16 cellular contexts compared by ENCODE assay signal in genomic region chr12:125193376-125193775, GRCh38. TPM values are rescaled to one million over a fixed set of nuclear protein-coding genes. Genes with fewer than 3 reads are reported as not detected.
DNase-seq lines count a peak whose midpoint lies in the region; ATAC-seq, FAIRE-seq and TF ChIP-seq lines count a peak whose summit lies in the region.
"Had no signal": no experiment of that assay in that cellular context is flagged by ENCODE, and none has a peak within 500 bp of the region (broad histone marks: within the 10 kb centered on the region; RNA-seq: fewer than 3 reads in every experiment).

No MANE protein-coding gene starts in this region.

- H3K4me3 ChIP-seq in A549, result no peak overlapping the region
- no peak overlapping the region for H3K4me3 ChIP-seq in SK-N-MC
- peak overlapping the region; percentile 33 for H3K4me3 ChIP-seq in iPS-18a (ENCODE audit: low read length)
- no peak overlapping the region for H3K4me3 ChIP-seq in upper lobe of left lung
- H3K4me3 ChIP-seq: BLaER1 had no signal

- no peak overlapping the region for H3K9ac ChIP-seq in SK-N-MC (ENCODE audit: insufficient read length)
- H3K9ac ChIP-seq in iPS-18a (ENCODE audit: low read length), result no peak overlapping the region
- H3K9ac ChIP-seq: BLaER1 had no signal

- ATAC-seq in A549, result no peak; a peak in 1 of 6 replicates
- ATAC-seq in upper lobe of left lung (ENCODE audit: low FRiP score in 2 of 2), result no peak

- H3K27ac Mint-ChIP-seq in brain, result peak overlapping the region in 4 of 5 experiments; percentile 17 to 95 (median 84)
- H3K27ac Mint-ChIP-seq: CD14-positive monocyte; CD4-positive, alpha-beta memory T cell; H9 had no signal

- WGBS in A549 (ENCODE audit: missing lambda C conversion rate), result 20% methylated on average over 4 of the region's 4 CpGs
- WGBS in upper lobe of left lung, 2 donors, result 63 to 81% methylated on average over 4 of the region's 4 CpGs

- H3K27me3 Mint-ChIP-seq in brain, result peaks cover 74% of the 10 kb centered on the region

- POLR2A ChIA-PET in A549 (lab: Yijun Ruan, JAX), result no interaction called here

- no peak for TF ChIP-seq CTCF in A549 (IDR thresholded peaks at IDR 0.05)
- TF ChIP-seq CTCF in brain (conservative IDR thresholded peaks at IDR 0.05), result no peak
- TF ChIP-seq CTCF in upper lobe of left lung (IDR thresholded peaks at IDR 0.05), result no peak

- H3K36me3 ChIP-seq in SK-N-MC (ENCODE audit: insufficient read depth, low read length), result peaks cover 76% of the 10 kb centered on the region
- H3K36me3 ChIP-seq in iPS-18a (ENCODE audit: control insufficient read depth, low read depth, low read length), result no peaks in the 10 kb centered on the region
- no peaks in the 10 kb centered on the region for H3K36me3 ChIP-seq in upper lobe of left lung
- H3K36me3 ChIP-seq: BLaER1 had no signal

- no peak for TF ChIP-seq EP300 in A549 (IDR thresholded peaks at IDR 0.05)
- TF ChIP-seq EP300 in upper lobe of left lung (IDR thresholded peaks at IDR 0.05), result no peak

- TF ChIP-seq POLR2A in A549 (IDR thresholded peaks at IDR 0.05; ENCODE audit: low read length) (no peak), upper lobe of left lung (IDR thresholded peaks at IDR 0.05) (no peak)

- no peak for TF ChIP-seq RAD21 in A549 (conservative IDR thresholded peaks at IDR 0.05 in 1 of 2, IDR thresholded peaks at IDR 0.05 in 1 of 2)

- H3K9me3 Mint-ChIP-seq in brain, result peaks cover 0 to 17% (median 5%) of the 10 kb centered on the region in 5 experiments
- H3K9me3 Mint-ChIP-seq: CD4-positive, alpha-beta memory T cell; H9 had no signal

- H3K9me3 ChIP-seq in A549 (no peaks in the 10 kb centered on the region), SK-N-MC (ENCODE audit: low read depth, low read length) (no peaks in the 10 kb centered on the region), iPS-18a (ENCODE audit: control insufficient read depth, low read depth, low read length) (no peaks in the 10 kb centered on the region), upper lobe of left lung (no peaks in the 10 kb centered on the region)
- H3K9me3 ChIP-seq: BLaER1 had no signal

- DNase-seq in A549 (ENCODE audit: low read depth in 1 of 2, low spot score in 1 of 2), result no peak
- no peak for DNase-seq in SK-N-MC (ENCODE audit: low read depth, low spot score)
- DNase-seq in activated gamma-delta T cell treated with Interleukin-2 at 50 U/mL for 16 hours, result no peak
- no peak for DNase-seq in upper lobe of left lung
- no peak for DNase-seq in posterior vena cava (ENCODE audit: low spot score)
- DNase-seq: CD4-positive, alpha-beta memory T cell; DMS153; DMS79; GDM1; GOT3 had no signal

- no peaks in the 10 kb centered on the region for H3K4me1 ChIP-seq in A549
- peaks cover 48% of the 10 kb centered on the region for H3K4me1 ChIP-seq in iPS-18a (ENCODE audit: control insufficient read depth, low read depth, low read length)
- H3K4me1 ChIP-seq in upper lobe of left lung, result no peaks in the 10 kb centered on the region
- H3K4me1 ChIP-seq: BLaER1 had no signal

- H3K27me3 ChIP-seq in iPS-18a (ENCODE audit: control insufficient read depth, insufficient read depth, low read length) (peaks cover 14% of the 10 kb centered on the region), upper lobe of left lung (peaks cover 0 to 21% (median 6%) of the 10 kb centered on the region in 4 donors)

- H3K4me2 ChIP-seq in A549, result no peak overlapping the region
- H3K4me2 ChIP-seq: BLaER1 had no signal

- H3K27ac ChIP-seq in A549, result no peak overlapping the region
- peak overlapping the region; percentile 50 for H3K27ac ChIP-seq in SK-N-MC
- no peak overlapping the region for H3K27ac ChIP-seq in iPS-18a (ENCODE audit: low read length)
- H3K27ac ChIP-seq in upper lobe of left lung, result no peak overlapping the region
- H3K27ac ChIP-seq: 22Rv1, BLaER1 had no signal

- CTCF ChIA-PET in A549 (lab: Yijun Ruan, JAX), result interaction anchor here (1.5 kb wide), 1 partner anchor 10 kb away, joined by 9 read pairs; no protein-coding TSS in a partner anchor

- peaks cover 3% of the 10 kb centered on the region for H3K36me3 Mint-ChIP-seq in brain
- H3K36me3 Mint-ChIP-seq: CD14-positive monocyte; CD4-positive, alpha-beta memory T cell had no signal

- intact Hi-C loops in posterior vena cava (cut with DNase I), result no loop called here

- H3K4me1 Mint-ChIP-seq in brain, result peaks cover 34% of the 10 kb centered on the region
- H3K4me1 Mint-ChIP-seq: CD14-positive monocyte; CD4-positive, alpha-beta memory T cell had no signal

- no peak for FAIRE-seq in A549 (lab: Jason Lieb, UNC)

- H3K4me3 Mint-ChIP-seq in brain, result peak overlapping the region; percentile 66 to 81 (median 78)
- H3K4me3 Mint-ChIP-seq: CD14-positive monocyte; CD4-positive, alpha-beta memory T cell had no signal

TF ChIP-seq in A549, 52 proteins besides CTCF, POLR2A, EP300 and RAD21:
- TF ChIP-seq MAX (IDR thresholded peaks at IDR 0.05) (no peak), ZFP36 (IDR thresholded peaks at IDR 0.05; ENCODE audit: borderline replicate concordance, partially characterized antibody) (peak; percentile 53)

RNA-seq across cellular contexts. Expression of gene TMEM132B, which starts 7.2 kb away (rescaled TPM):
- polyA plus RNA-seq in A549 (2011; rRNA removed) (0.03 and 0.29 TPM in 2 replicates), A549 (2017; fragmentation: RNase III; extraction: RNeasy Plus Mini Kit Qiagen cat#74134 plus additional on column Dnase treatment) (0.01 to 0.04 TPM (median 0.04 TPM) in 3 replicates), brain (ENCODE audit: insufficient read depth, low read depth, low replicate concordance) (2.3 TPM)
- under 0.01 and 0.01 TPM in 2 replicates for polyA plus RNA-seq in A549 (2012; cell fraction: cytosol; rRNA removed)
- 0.02 and 0.04 TPM in 2 replicates for polyA plus RNA-seq in A549 (2012; cell fraction: nucleus; rRNA removed)
- 0.12 TPM in 1 of 2 replicates, not detected in the other for polyA minus RNA-seq in A549 (2011; rRNA and poly(A)+ RNA removed)
- total RNA-seq in upper lobe of left lung (under 1 TPM in 4 of 6 donors, not detected in 2; 0.15 to 0.46 (median 0.35) TPM), posterior vena cava (under 1 TPM; 0.48 to 0.83 TPM)
- total RNA-seq: CD4-positive, alpha-beta memory T cell had no signal
- polyA plus RNA-seq: CD14-positive monocyte; CD4-positive, alpha-beta memory T cell had no signal
